2 cellular contexts compared by ENCODE assay signal in genomic region chr7:27198138-27198841, GRCh38.
TF ChIP-seq lines count a peak whose summit lies in the region.

No MANE protein-coding gene starts in this region.

TF ChIP-seq in GM23338, 12 proteins besides CTCF, POLR2A, EP300 and RAD21:
- TF ChIP-seq JUNB (IDR thresholded peaks at IDR 0.05; ENCODE audit: unreplicated experiment) (no peak), NANOG (IDR thresholded peaks at IDR 0.05; ENCODE audit: borderline replicate concordance) (no peak), EZH2phosphoT487 (IDR thresholded peaks at IDR 0.05; ENCODE audit: unreplicated experiment) (peak; percentile 90), ETS1 (IDR thresholded peaks at IDR 0.05) (no peak), ZNF462 (CRISPR knock-in tag; IDR thresholded peaks at IDR 0.05) (no peak), EZH2 (IDR thresholded peaks at IDR 0.05; ENCODE audit: low read depth, unreplicated experiment) (peak; percentile 97)
TF ChIP-seq in GM23338: peak in this region for 2.

TF ChIP-seq in K562, 482 proteins besides CTCF, POLR2A, EP300 and RAD21:
- peak; percentile 89 for TF ChIP-seq ZNF239 (CRISPR knock-in tag; IDR thresholded peaks at IDR 0.05)
- peak; percentile 67; the same call in 1 of the 2 replicates for TF ChIP-seq HOMEZ (CRISPR knock-in tag; IDR thresholded peaks at IDR 0.05)
- TF ChIP-seq ATF3 (IDR thresholded peaks at IDR 0.05), result no peak
- TF ChIP-seq ATF3 (CRISPR knock-in tag; conservative IDR thresholded peaks at IDR 0.05), result no peak
- no peak for TF ChIP-seq ZNF778 (CRISPR knock-in tag; IDR thresholded peaks at IDR 0.05)
- TF ChIP-seq HMGXB4 (CRISPR knock-in tag; IDR thresholded peaks at IDR 0.05), result no peak
- TF ChIP-seq HNRNPUL1 (IDR thresholded peaks at IDR 0.05; ENCODE audit: low read length), result no peak
